9 cellular contexts compared by ENCODE assay signal in the genomic region with DNA sequence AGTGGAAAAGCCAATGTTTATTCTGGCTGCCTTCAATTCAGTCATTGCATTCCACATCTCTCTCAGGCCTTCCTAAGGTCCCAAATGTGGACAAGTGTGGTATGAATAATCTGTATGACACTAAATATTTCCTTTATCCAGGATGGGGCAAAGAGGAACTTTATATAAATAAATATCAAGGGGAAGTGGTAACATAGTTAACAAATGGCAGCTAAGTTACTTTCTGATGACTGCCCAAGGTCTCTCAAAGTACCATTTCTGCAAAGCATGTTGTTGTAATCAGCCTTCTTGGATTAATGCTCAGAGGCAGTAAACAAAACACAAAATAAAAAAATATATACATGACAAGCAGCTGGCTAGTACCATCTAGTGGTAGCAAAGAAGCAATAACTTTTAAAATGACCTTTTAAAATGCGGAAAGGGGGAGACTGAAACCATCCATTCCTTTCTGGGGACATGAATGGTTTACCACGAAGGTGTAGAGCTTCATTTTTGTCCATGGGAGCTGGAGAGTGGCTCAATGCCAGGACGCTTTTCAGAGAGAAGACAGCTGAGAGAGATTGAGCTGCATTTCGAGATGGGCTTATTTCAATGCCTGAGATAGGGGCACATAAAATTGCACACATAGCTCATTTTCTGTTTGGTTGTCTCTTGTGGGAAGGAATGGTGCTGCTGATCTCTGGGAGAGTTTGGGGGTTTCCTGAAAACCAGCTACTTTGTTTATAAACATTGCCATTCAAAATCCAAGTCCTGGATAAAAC.
DNase-seq lines count a peak whose midpoint lies in the region; ATAC-seq and TF ChIP-seq lines count a peak whose summit lies in the region.
"Had no signal": no experiment of that assay in that cellular context is flagged by ENCODE, and none has a peak within 500 bp of the region (broad histone marks: within the 10 kb centered on the region; RNA-seq: fewer than 3 reads in every experiment).

No MANE protein-coding gene starts in this region.

- H3K9me3 ChIP-seq in Karpas-422 (ENCODE audit: low read length), result no peaks in the 10 kb centered on the region
- H3K9me3 ChIP-seq in vagina, result no peaks in the 10 kb centered on the region

- DNase-seq in G401 (ENCODE audit: low spot score) (peak; percentile 58), Karpas-422 (peak; percentile 68), amniotic stem cell (lab: John Stamatoyannopoulos, UW) (peak; percentile 5), left kidney (ENCODE audit: low read depth, low spot score) (peak; percentile 23), vagina (ENCODE audit: extremely low spot score in 2 of 2) (no peak)
- no peak for DNase-seq in activated naive CD4-positive, alpha-beta T cell treated with anti-CD3 and anti-CD28 coated beads, Interleukin-2, amount 50 U/mL, for 16 hours
- DNase-seq in activated CD8-positive, alpha-beta memory T cell treated with anti-CD3 and anti-CD28 coated beads, Interleukin-2, amount 50 U/mL, for 48 hours, result no peak

- H3K9me2 ChIP-seq in Karpas-422 (replicated peaks; ENCODE audit: insufficient read depth, low read length), result no peaks in the 10 kb centered on the region

- in situ Hi-C loops in G401 (cut with HindIII; ENCODE audit: low sequenced_read_pairs), result no loop called here

- no peak overlapping the region for H3K27ac ChIP-seq in Karpas-422 (ENCODE audit: low read length)
- no peak overlapping the region for H3K27ac ChIP-seq in vagina

- H3K27me3 ChIP-seq in Karpas-422 (ENCODE audit: low read length) (no peaks in the 10 kb centered on the region), vagina (no peaks in the 10 kb centered on the region)

- TF ChIP-seq CTCF in vagina (IDR thresholded peaks at IDR 0.05), result peak in 1 of 3 experiments; percentile 25

- no peaks in the 10 kb centered on the region for H3K79me2 ChIP-seq in Karpas-422 (ENCODE audit: low read length)

- H2AFZ ChIP-seq in Karpas-422 (ENCODE audit: low read length), result peak overlapping the region; percentile 86

- no peak for ATAC-seq in GM19455 (IDR thresholded peaks at IDR 0.05; ENCODE audit: unreplicated experiment)

- H3K9ac ChIP-seq in Karpas-422 (ENCODE audit: low read length), result peak overlapping the region; percentile 48

- no peak for TF ChIP-seq POLR2A in vagina (IDR thresholded peaks at IDR 0.05)

- H3K4me1 ChIP-seq in Karpas-422 (ENCODE audit: low read length), result peaks cover 8% of the 10 kb centered on the region
- H3K4me1 ChIP-seq in vagina, result peaks cover 6% of the 10 kb centered on the region

- H3K4me2 ChIP-seq in Karpas-422 (ENCODE audit: low read depth, low read length, poor library complexity, severe bottlenecking), result peak overlapping the region; percentile 53

- H4K20me1 ChIP-seq in Karpas-422 (ENCODE audit: insufficient read depth, low read depth, low read length), result no peaks in the 10 kb centered on the region

- intact Hi-C loops in vagina (cut with DNase I), result no loop called here

- H3K36me3 ChIP-seq in Karpas-422 (ENCODE audit: insufficient read depth, low read length) (no peaks in the 10 kb centered on the region), vagina (no peaks in the 10 kb centered on the region)

- H3K4me3 ChIP-seq in Karpas-422 (ENCODE audit: low read length) (peak overlapping the region; percentile 45; the same call in 1 of the 2 replicates), vagina (no peak overlapping the region)
- H3K4me3 ChIP-seq: lung had no signal

Comparison
In these comparisons a context has a peak if more than half of its experiments do, and no peak if none do; other contexts are left out.
1. DNase-seq: peak in G401 (single experiment), Karpas-422 (single experiment), amniotic stem cell (single experiment) and left kidney (single experiment); none in activated naive CD4-positive, alpha-beta T cell treated with anti-CD3 and anti-CD28 coated beads, Interleukin-2, amount 50 U/mL, for 16 hours (single experiment), vagina (0 of 2) and activated CD8-positive, alpha-beta memory T cell treated with anti-CD3 and anti-CD28 coated beads, Interleukin-2, amount 50 U/mL, for 48 hours (single experiment).